Comparison of ENCODE assay signal across 8 cellular contexts in genomic region chr2:207167129-207167923, GRCh38. TPM values are rescaled to one million over a fixed set of nuclear protein-coding genes. Genes with fewer than 3 reads are reported as not detected.
DNase-seq lines count a peak whose midpoint lies in the region; ATAC-seq and TF ChIP-seq lines count a peak whose summit lies in the region.

No MANE protein-coding gene starts in this region.

- H3K9me3 ChIP-seq in sigmoid colon: no peaks in the 10 kb centered on the region

- peak; percentile 0 for ATAC-seq in HG03159 (IDR thresholded peaks at IDR 0.05; ENCODE audit: unreplicated experiment)

- H3K27me3 Mint-ChIP-seq in activated T-cell treated with anti-CD3 and anti-CD28 coated beads, Interleukin-2, amount 50 U/mL, for 24 hours: peaks cover 3% of the 10 kb centered on the region
- peaks cover 9% of the 10 kb centered on the region for H3K27me3 Mint-ChIP-seq in activated CD4-positive, alpha-beta memory T cell treated with anti-CD3 and anti-CD28 coated beads, Interleukin-2, amount 10 ng/mL, durations not matched to agents 7 days and 5 days
- peaks cover 40% of the 10 kb centered on the region for H3K27me3 Mint-ChIP-seq in glutamatergic neuron (ENCODE audit: unreplicated experiment)

- POLR2A ChIA-PET in activated CD4-positive, alpha-beta memory T cell treated with anti-CD3 and anti-CD28 coated beads, Interleukin-2, amount 10 ng/mL, durations not matched to agents 7 days and 5 days (lab: Charles Lee): interaction anchor here (0.8 to 6.6 kb wide), 15 partner anchors 12 to 363 kb away, joined by 3 to 276 read pairs (median 14); partner anchors contain the start of gene CREB1

- peaks cover 0 to 17% (median 12%) of the 10 kb centered on the region in 4 donors for H3K4me1 ChIP-seq in sigmoid colon

- intact Hi-C loops in sigmoid colon (cut with DNase I): loop anchor here (2.0 to 10.0 kb wide), 5 partner anchors 59 to 457 kb away; partner anchors contain the start of genes CREB1 and METTL21A

- peak overlapping the region; percentile 96 to 100 (median 100) for H3K27ac ChIP-seq in sigmoid colon

- no peaks in the 10 kb centered on the region for H3K36me3 ChIP-seq in sigmoid colon

- TF ChIP-seq POLR2A in sigmoid colon (IDR thresholded peaks at IDR 0.05): peak in 1 of 2 donors; percentile 0

- peak overlapping the region; percentile 67 to 92 (median 84) for H3K4me3 ChIP-seq in sigmoid colon

- DNase-seq in activated T-cell treated with anti-CD3 and anti-CD28 coated beads, Interleukin-2, amount 50 U/mL, for 24 hours: no peak
- no peak for DNase-seq in activated T-cell treated with anti-CD3 and anti-CD28 coated beads, Interleukin-2, amount 50 U/mL, for 48 hours
- no peak for DNase-seq in activated CD4-positive, alpha-beta memory T cell treated with anti-CD3 and anti-CD28 coated beads, Interleukin-2, amount 10 ng/mL, durations not matched to agents 7 days and 5 days
- DNase-seq in glutamatergic neuron: no peak
- no peak for DNase-seq in sigmoid colon
- DNase-seq in activated gamma-delta T cell (lab: John Stamatoyannopoulos, UW): no peak
- no peak for DNase-seq in activated effector memory CD4-positive, alpha-beta T cell treated with anti-CD3 and anti-CD28 coated beads, Interleukin-2, amount 50 U/mL, for 16 hours

- peak overlapping the region; percentile 84 for H3K4me3 Mint-ChIP-seq in activated T-cell treated with anti-CD3 and anti-CD28 coated beads, Interleukin-2, amount 50 U/mL, for 24 hours
- H3K4me3 Mint-ChIP-seq in activated CD4-positive, alpha-beta memory T cell treated with anti-CD3 and anti-CD28 coated beads, Interleukin-2, amount 10 ng/mL, durations not matched to agents 7 days and 5 days: peak overlapping the region; percentile 98
- peak overlapping the region; percentile 96 for H3K4me3 Mint-ChIP-seq in glutamatergic neuron (ENCODE audit: unreplicated experiment)

- peak overlapping the region; percentile 97 for H3K27ac Mint-ChIP-seq in activated T-cell treated with anti-CD3 and anti-CD28 coated beads, Interleukin-2, amount 50 U/mL, for 24 hours
- peak overlapping the region; percentile 93 for H3K27ac Mint-ChIP-seq in activated CD4-positive, alpha-beta memory T cell treated with anti-CD3 and anti-CD28 coated beads, Interleukin-2, amount 10 ng/mL, durations not matched to agents 7 days and 5 days
- peak overlapping the region; percentile 100 for H3K27ac Mint-ChIP-seq in glutamatergic neuron (ENCODE audit: unreplicated experiment)

- no peak for TF ChIP-seq EP300 in sigmoid colon (IDR thresholded peaks at IDR 0.05)

- peaks cover 43% of the 10 kb centered on the region for H3K4me1 Mint-ChIP-seq in activated T-cell treated with anti-CD3 and anti-CD28 coated beads, Interleukin-2, amount 50 U/mL, for 24 hours (ENCODE audit: low read depth)
- peaks cover 27% of the 10 kb centered on the region for H3K4me1 Mint-ChIP-seq in activated CD4-positive, alpha-beta memory T cell treated with anti-CD3 and anti-CD28 coated beads, Interleukin-2, amount 10 ng/mL, durations not matched to agents 7 days and 5 days
- peaks cover 21% of the 10 kb centered on the region for H3K4me1 Mint-ChIP-seq in glutamatergic neuron (ENCODE audit: low read depth, unreplicated experiment)

- 32 to 38% methylated on average over 15 of the region's 15 CpGs for WGBS in sigmoid colon, 2 donors

- CTCF ChIA-PET in activated CD4-positive, alpha-beta memory T cell treated with anti-CD3 and anti-CD28 coated beads, Interleukin-2, amount 10 ng/mL, durations not matched to agents 7 days and 5 days (lab: Charles Lee): interaction anchor here (0.8 to 3.2 kb wide), 6 partner anchors 93 to 458 kb away, joined by 3 to 15 read pairs (median 4); partner anchors contain the start of gene METTL21A

- TF ChIP-seq CTCF in glutamatergic neuron (IDR thresholded peaks at IDR 0.05; ENCODE audit: partially characterized antibody, unreplicated experiment) (no peak), sigmoid colon (IDR thresholded peaks at IDR 0.05) (no peak)

- no peaks in the 10 kb centered on the region for H3K9me3 Mint-ChIP-seq in activated T-cell treated with anti-CD3 and anti-CD28 coated beads, Interleukin-2, amount 50 U/mL, for 24 hours
- H3K9me3 Mint-ChIP-seq in activated CD4-positive, alpha-beta memory T cell treated with anti-CD3 and anti-CD28 coated beads, Interleukin-2, amount 10 ng/mL, durations not matched to agents 7 days and 5 days: no peaks in the 10 kb centered on the region
- H3K9me3 Mint-ChIP-seq in glutamatergic neuron (ENCODE audit: unreplicated experiment): peaks cover 37% of the 10 kb centered on the region

- no peaks in the 10 kb centered on the region for H3K27me3 ChIP-seq in sigmoid colon

- peaks cover 8% of the 10 kb centered on the region for H3K36me3 Mint-ChIP-seq in activated T-cell treated with anti-CD3 and anti-CD28 coated beads, Interleukin-2, amount 50 U/mL, for 24 hours (ENCODE audit: low read depth)
- peaks cover 15% of the 10 kb centered on the region for H3K36me3 Mint-ChIP-seq in activated CD4-positive, alpha-beta memory T cell treated with anti-CD3 and anti-CD28 coated beads, Interleukin-2, amount 10 ng/mL, durations not matched to agents 7 days and 5 days (ENCODE audit: low read depth)
- H3K36me3 Mint-ChIP-seq in glutamatergic neuron (ENCODE audit: unreplicated experiment): peaks cover 8% of the 10 kb centered on the region

RNA-seq across cellular contexts. Expression of gene KLF7, which starts 1.6 kb away (rescaled TPM):
- 10 to 100 TPM; 28.3 to 31.4 TPM for total RNA-seq in activated CD4-positive, alpha-beta memory T cell treated with anti-CD3 and anti-CD28 coated beads, Interleukin-2, amount 10 ng/mL, durations not matched to agents 7 days and 5 days
- total RNA-seq in glutamatergic neuron (ENCODE audit: unreplicated experiment) (323 TPM), sigmoid colon (10 to 100 TPM; 21.2 to 52.1 (median 25.1) TPM)
- 1 to 10 TPM in 1 of 3 donors, under 1 TPM in 2; 0.60 to 7.8 (median 0.69) TPM for polyA plus RNA-seq in sigmoid colon
